ENCODE assay signal across 1 cellular context in genomic region chr22:25131198-25131887, GRCh38.
TF ChIP-seq lines count a peak whose summit lies in the region.

No MANE protein-coding gene starts in this region.

TF ChIP-seq in SK-N-SH, 30 proteins besides CTCF, POLR2A, EP300 and RAD21 (continued from another document):
- TF ChIP-seq USF2 (IDR thresholded peaks at IDR 0.05; ENCODE audit: borderline replicate concordance, low read depth, low read length) (no peak), FOSL2 (IDR thresholded peaks at IDR 0.05; ENCODE audit: borderline replicate concordance, low read depth) (no peak), GATA2 (CRISPR knock-in tag; IDR thresholded peaks at IDR 0.05) (no peak), NRF1 (IDR thresholded peaks at IDR 0.05; ENCODE audit: low read depth, low read length) (no peak), USF1 (IDR thresholded peaks at IDR 0.05; ENCODE audit: borderline replicate concordance, low read depth) (no peak), REST (IDR thresholded peaks at IDR 0.05; ENCODE audit: low read depth, low read length) (no peak), RCOR1 (IDR thresholded peaks at IDR 0.05; ENCODE audit: low read length) (no peak), SMC3 (IDR thresholded peaks at IDR 0.05; ENCODE audit: low read depth, low read length) (no peak), RFX5 (IDR thresholded peaks at IDR 0.05; ENCODE audit: low read length) (no peak), RXRA (IDR thresholded peaks at IDR 0.05; ENCODE audit: borderline replicate concordance, low read depth) (no peak), CHD2 (IDR thresholded peaks at IDR 0.05; ENCODE audit: low read length, partially characterized antibody) (no peak)
